Comparison of ENCODE assay signal across 9 cellular contexts in genomic region chr17:3049705-3050295, GRCh38. TPM values are rescaled to one million over a fixed set of nuclear protein-coding genes. Genes with fewer than 3 reads are reported as not detected.
DNase-seq lines count a peak whose midpoint lies in the region; ATAC-seq and TF ChIP-seq lines count a peak whose summit lies in the region.
"Had no signal": no experiment of that assay in that cellular context is flagged by ENCODE, and none has a peak within 500 bp of the region (broad histone marks: within the 10 kb centered on the region; RNA-seq: fewer than 3 reads in every experiment).

No MANE protein-coding gene starts in this region.

- H3K9me3 Mint-ChIP-seq in CD8-positive, alpha-beta memory T cell, result peaks cover 0 to 4% (median 0%) of the 10 kb centered on the region in 5 donors
- no peaks in the 10 kb centered on the region for H3K9me3 Mint-ChIP-seq in neural crest cell

- no peaks in the 10 kb centered on the region for H3K36me3 ChIP-seq in CD8-positive, alpha-beta memory T cell (ENCODE audit: insufficient read depth, low read length)

- H3K4me1 ChIP-seq in CD8-positive, alpha-beta memory T cell (ENCODE audit: insufficient read depth, low read length), result peaks cover 5% of the 10 kb centered on the region

- TF ChIP-seq POLR2A in NB4 (IDR thresholded peaks at IDR 0.05; ENCODE audit: extremely low read depth, insufficient read length), result no peak

- H3K36me3 Mint-ChIP-seq in CD8-positive, alpha-beta memory T cell, result no peaks in the 10 kb centered on the region
- H3K36me3 Mint-ChIP-seq in neural crest cell (ENCODE audit: low read depth), result no peaks in the 10 kb centered on the region

- DNase-seq in CD8-positive, alpha-beta memory T cell, result no peak
- DNase-seq in NB4 (ENCODE audit: low read depth) (peak; percentile 30), ecto neural progenitor cell (ENCODE audit: low spot score) (peak; percentile 45), neural crest cell (ENCODE audit: low read depth, low spot score) (no peak), activated gamma-delta T cell treated with Interleukin-2 at 50 U/mL for 16 hours (no peak), COLO829 (ENCODE audit: low spot score) (no peak), mucosa of gallbladder (ENCODE audit: low spot score) (no peak)

- no peak for TF ChIP-seq CTCF in NB4 (IDR thresholded peaks at IDR 0.05; ENCODE audit: low read depth, low read length)
- TF ChIP-seq CTCF in neural crest cell (conservative IDR thresholded peaks at IDR 0.05), result no peak

- peak overlapping the region; percentile 87 to 97 (median 91) for H3K4me3 Mint-ChIP-seq in CD8-positive, alpha-beta memory T cell
- peak overlapping the region; percentile 94 for H3K4me3 Mint-ChIP-seq in neural crest cell

- H3K27me3 Mint-ChIP-seq in CD8-positive, alpha-beta memory T cell, result peaks cover 3 to 5% of the 10 kb centered on the region in 2 donors
- H3K27me3 Mint-ChIP-seq in neural crest cell (ENCODE audit: low read depth), result peaks cover 29% of the 10 kb centered on the region

- no peak overlapping the region for H3K27ac Mint-ChIP-seq in CD8-positive, alpha-beta memory T cell
- no peak overlapping the region for H3K27ac Mint-ChIP-seq in neural crest cell (ENCODE audit: unreplicated experiment)

- peaks cover 0 to 12% (median 10%) of the 10 kb centered on the region in 3 donors for H3K4me1 Mint-ChIP-seq in CD8-positive, alpha-beta memory T cell
- peaks cover 12% of the 10 kb centered on the region for H3K4me1 Mint-ChIP-seq in neural crest cell

- CTCF ChIA-PET in CD8-positive, alpha-beta memory T cell (lab: Charles Lee), result interaction anchor here (0.8 to 1.6 kb wide), 2 partner anchors 264 to 586 kb away, joined by 3 to 5 read pairs; partner anchors contain the start of genes CTNS and SHPK

- POLR2A ChIA-PET in CD8-positive, alpha-beta memory T cell (lab: Charles Lee), result no interaction called here

- no peak overlapping the region for H3K27ac ChIP-seq in CD8-positive, alpha-beta memory T cell (ENCODE audit: low read depth, low read length)

- H3K4me3 ChIP-seq in CD8-positive, alpha-beta memory T cell (ENCODE audit: low read length), result no peak overlapping the region
- H3K4me3 ChIP-seq in NB4 (ENCODE audit: low read depth, low read length), result peak overlapping the region; percentile 67

- ATAC-seq in HG03095 (IDR thresholded peaks at IDR 0.05; ENCODE audit: unreplicated experiment), result no peak

- H3K27me3 ChIP-seq in CD8-positive, alpha-beta memory T cell (ENCODE audit: insufficient read depth, low read length, poor library complexity, severe bottlenecking), result no peaks in the 10 kb centered on the region

- H3K9me3 ChIP-seq in CD8-positive, alpha-beta memory T cell (ENCODE audit: low read length), result no peaks in the 10 kb centered on the region

RNA-seq across cellular contexts. Expression of gene OR1D5, which starts 13.6 kb away (rescaled TPM):
- total RNA-seq in CD8-positive, alpha-beta memory T cell, result not detected
- 0.32 TPM for polyA plus RNA-seq in CD8-positive, alpha-beta memory T cell
- total RNA-seq in neural crest cell (not detected in 2 replicates), mucosa of gallbladder (not detected)
- total RNA-seq: activated CD8-positive, alpha-beta memory T cell treated with anti-CD3 and anti-CD28 coated beads for 36 hours had no signal

RNA-seq across cellular contexts. Expression of gene OR1D2, which starts 54.4 kb away (rescaled TPM):
- total RNA-seq in CD8-positive, alpha-beta memory T cell, result not detected
- not detected for polyA plus RNA-seq in CD8-positive, alpha-beta memory T cell
- total RNA-seq in neural crest cell, result not detected in 2 replicates
- not detected for total RNA-seq in mucosa of gallbladder
- total RNA-seq: activated CD8-positive, alpha-beta memory T cell treated with anti-CD3 and anti-CD28 coated beads for 36 hours had no signal

Comparison
In these comparisons a context has a peak if more than half of its experiments do, and no peak if none do; other contexts are left out.
1. DNase-seq: peak in NB4 (single experiment) and ecto neural progenitor cell (single experiment); none in CD8-positive, alpha-beta memory T cell (0 of 5), neural crest cell (single experiment), activated gamma-delta T cell treated with Interleukin-2 at 50 U/mL for 16 hours (single experiment), COLO829 (single experiment) and mucosa of gallbladder (single experiment).